Comparison of ENCODE assay signal across 9 cellular contexts in the genomic region with DNA sequence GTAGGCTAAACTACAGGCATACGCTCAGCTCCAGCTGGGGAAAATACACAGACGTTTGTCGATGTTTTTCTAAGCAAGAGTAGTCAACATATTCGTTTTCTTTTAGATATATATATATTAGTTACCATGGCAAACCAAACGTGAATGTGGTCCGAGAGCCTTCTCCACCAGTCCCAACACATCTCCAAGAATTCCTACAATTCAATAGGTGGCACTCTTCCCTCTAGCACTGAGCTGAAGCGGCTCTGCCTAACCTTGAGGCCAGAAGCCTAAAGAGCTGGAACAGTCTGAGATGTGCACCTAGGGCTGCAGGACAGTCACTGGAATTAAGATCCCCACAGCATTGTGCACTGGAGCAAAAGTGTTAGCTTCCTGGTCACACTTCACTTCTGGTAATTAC.
DNase-seq lines count a peak whose midpoint lies in the region; ATAC-seq and TF ChIP-seq lines count a peak whose summit lies in the region.
"Had no signal": no experiment of that assay in that cellular context is flagged by ENCODE, and none has a peak within 500 bp of the region (broad histone marks: within the 10 kb centered on the region; RNA-seq: fewer than 3 reads in every experiment).

No MANE protein-coding gene starts in this region.

- no peak for TF ChIP-seq CTCF in endothelial cell (IDR thresholded peaks at IDR 0.05; ENCODE audit: unreplicated experiment)
- TF ChIP-seq CTCF in neural crest cell (conservative IDR thresholded peaks at IDR 0.05), result no peak

- ATAC-seq in HG03457 (IDR thresholded peaks at IDR 0.05; ENCODE audit: unreplicated experiment) (no peak), HG03469 (IDR thresholded peaks at IDR 0.05; ENCODE audit: unreplicated experiment) (no peak), HG03565 (IDR thresholded peaks at IDR 0.05; ENCODE audit: unreplicated experiment) (no peak), HG02981 (IDR thresholded peaks at IDR 0.05; ENCODE audit: unreplicated experiment) (no peak)

- H3K4me3 Mint-ChIP-seq in endothelial cell (ENCODE audit: unreplicated experiment) (no peak overlapping the region), neural crest cell (no peak overlapping the region)
- H3K4me3 Mint-ChIP-seq: activated CD4-positive, alpha-beta memory T cell treated with anti-CD3 and anti-CD28 coated beads for 36 hours had no signal

- H3K27me3 Mint-ChIP-seq in endothelial cell (ENCODE audit: unreplicated experiment) (no peaks in the 10 kb centered on the region), neural crest cell (ENCODE audit: low read depth) (no peaks in the 10 kb centered on the region)
- H3K27me3 Mint-ChIP-seq: activated CD4-positive, alpha-beta memory T cell treated with anti-CD3 and anti-CD28 coated beads for 36 hours had no signal

- DNase-seq in EH (ENCODE audit: low read depth), result peak; percentile 6
- peak; percentile 64 for DNase-seq in NCI-H2107 treated with DMSO at 0.1 percent for 48 hours (lab: John Stamatoyannopoulos, UW; ENCODE audit: unreplicated experiment)
- peak; percentile 11 for DNase-seq in endothelial cell (ENCODE audit: low spot score)
- peak; percentile 3 for DNase-seq in neural crest cell (ENCODE audit: low read depth, low spot score)
- DNase-seq: activated CD4-positive, alpha-beta memory T cell treated with anti-CD3 and anti-CD28 coated beads for 36 hours had no signal

- no peaks in the 10 kb centered on the region for H3K9me3 Mint-ChIP-seq in endothelial cell (ENCODE audit: unreplicated experiment)
- no peaks in the 10 kb centered on the region for H3K9me3 Mint-ChIP-seq in neural crest cell
- H3K9me3 Mint-ChIP-seq: activated CD4-positive, alpha-beta memory T cell treated with anti-CD3 and anti-CD28 coated beads for 36 hours had no signal

- H3K27ac Mint-ChIP-seq in endothelial cell (ENCODE audit: unreplicated experiment) (no peak overlapping the region), neural crest cell (ENCODE audit: unreplicated experiment) (no peak overlapping the region)
- H3K27ac Mint-ChIP-seq: activated CD4-positive, alpha-beta memory T cell treated with anti-CD3 and anti-CD28 coated beads for 36 hours had no signal

- H3K4me1 Mint-ChIP-seq in endothelial cell (ENCODE audit: unreplicated experiment), result no peaks in the 10 kb centered on the region
- no peaks in the 10 kb centered on the region for H3K4me1 Mint-ChIP-seq in neural crest cell

- no peaks in the 10 kb centered on the region for H3K36me3 Mint-ChIP-seq in endothelial cell (ENCODE audit: low read depth, unreplicated experiment)
- no peaks in the 10 kb centered on the region for H3K36me3 Mint-ChIP-seq in neural crest cell (ENCODE audit: low read depth)
- H3K36me3 Mint-ChIP-seq: activated CD4-positive, alpha-beta memory T cell treated with anti-CD3 and anti-CD28 coated beads for 36 hours had no signal

Comparison
In these comparisons a context has a peak if more than half of its experiments do, and no peak if none do; other contexts are left out.
1. DNase-seq: peak in every context shown above with its lines; median percentile 64 in NCI-H2107 treated with DMSO at 0.1 percent for 48 hours; 11 in endothelial cell; 6 in EH; 3 in neural crest cell.